1 cellular context compared by ENCODE assay signal in genomic region chr17:6394055-6394454, GRCh38.
TF ChIP-seq lines count a peak whose summit lies in the region.

No MANE protein-coding gene starts in this region.

TF ChIP-seq in H1, 55 proteins besides CTCF, POLR2A, EP300 and RAD21:
- TF ChIP-seq HDAC6 (IDR thresholded peaks at IDR 0.05; ENCODE audit: low read depth, low read length) = no peak
- TF ChIP-seq NRF1 (IDR thresholded peaks at IDR 0.05; ENCODE audit: low read depth, low read length) = no peak
- no peak for TF ChIP-seq KDM4A (IDR thresholded peaks at IDR 0.05; ENCODE audit: low read depth, low read length, severe bottlenecking)
- no peak for TF ChIP-seq YY1 (IDR thresholded peaks at IDR 0.05; ENCODE audit: low read depth, low read length)
- no peak for TF ChIP-seq ASH2L (IDR thresholded peaks at IDR 0.05; ENCODE audit: low read length)
- no peak for TF ChIP-seq BRCA1 (IDR thresholded peaks at IDR 0.05; ENCODE audit: low read depth, low read length)
- TF ChIP-seq MAFK (IDR thresholded peaks at IDR 0.05; ENCODE audit: low read depth, low read length) = no peak
- TF ChIP-seq SP2 (IDR thresholded peaks at IDR 0.05; ENCODE audit: low read length) = no peak
- no peak for TF ChIP-seq CBX8 (IDR thresholded peaks at IDR 0.05; ENCODE audit: borderline replicate concordance, low read depth, low read length)
- no peak for TF ChIP-seq SP1 (IDR thresholded peaks at IDR 0.05; ENCODE audit: low read depth, low read length)
- TF ChIP-seq TAF1 (IDR thresholded peaks at IDR 0.05; ENCODE audit: low read depth, low read length) = no peak
- TF ChIP-seq CHD7 (IDR thresholded peaks at IDR 0.05; ENCODE audit: insufficient replicate concordance, low read length) = no peak
